ENCODE assay signal across 9 cellular contexts in the genomic region with DNA sequence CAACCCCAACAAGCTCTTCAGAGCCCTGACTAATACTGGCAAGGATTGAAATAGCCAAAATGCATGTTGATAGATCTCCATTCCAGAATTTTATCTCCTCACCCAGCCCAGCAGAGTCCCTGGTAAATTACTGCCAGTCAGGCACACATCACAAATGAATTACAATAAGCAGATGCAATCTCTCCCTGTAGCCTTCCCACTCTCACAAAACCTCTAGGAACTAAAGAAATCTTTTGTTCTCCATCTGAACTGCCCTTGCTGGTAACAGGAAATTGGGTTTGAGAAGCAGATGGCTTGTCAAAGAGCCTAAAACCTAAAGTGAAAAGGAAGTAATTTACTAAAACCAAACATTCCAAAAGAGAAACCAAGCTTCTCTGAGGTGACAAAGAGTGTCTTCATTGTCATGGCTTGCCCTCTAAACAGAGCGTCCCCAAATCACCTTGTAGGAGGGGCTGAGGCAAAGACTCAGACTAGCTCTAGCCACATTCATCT. TPM values are rescaled to one million over a fixed set of nuclear protein-coding genes. Genes with fewer than 3 reads are reported as not detected.
DNase-seq lines count a peak whose midpoint lies in the region; ATAC-seq and TF ChIP-seq lines count a peak whose summit lies in the region.
"Had no signal": no experiment of that assay in that cellular context is flagged by ENCODE, and none has a peak within 500 bp of the region (broad histone marks: within the 10 kb centered on the region; RNA-seq: fewer than 3 reads in every experiment).

No MANE protein-coding gene starts in this region.

- peaks cover 7% of the 10 kb centered on the region for H3K4me1 ChIP-seq in endodermal cell (ENCODE audit: control insufficient read depth, insufficient read depth, low read length)

- H3K9me3 ChIP-seq in endodermal cell (ENCODE audit: control insufficient read depth, low read length), result no peaks in the 10 kb centered on the region
- H3K9me3 ChIP-seq: heart left ventricle had no signal

- WGBS in endodermal cell (ENCODE audit: insufficient coverage in 1 of 2, insufficient read length in 1 of 2), 2 experiments, result 33% methylated on average over 1 of the region's 1 CpG; no CpG with 5 or more reads in 1 of the 2 experiments

- peaks cover 3% of the 10 kb centered on the region for H3K36me3 ChIP-seq in endodermal cell (ENCODE audit: control insufficient read depth, insufficient read depth, low read length)
- H3K36me3 ChIP-seq: heart left ventricle had no signal

- no peak overlapping the region for H3K4me3 Mint-ChIP-seq in endodermal cell

- H3K36me3 Mint-ChIP-seq in endodermal cell (ENCODE audit: low read depth), result peaks cover 4% of the 10 kb centered on the region

- ATAC-seq in GM18870 (IDR thresholded peaks at IDR 0.05; ENCODE audit: unreplicated experiment), result peak; percentile 60
- ATAC-seq in GM19455 (IDR thresholded peaks at IDR 0.05; ENCODE audit: unreplicated experiment), result no peak

- H3K9ac ChIP-seq in endodermal cell (ENCODE audit: extremely low read depth, low read length, poor library complexity, severe bottlenecking), result no peak overlapping the region

- H3K9me3 Mint-ChIP-seq in endodermal cell, result no peaks in the 10 kb centered on the region

- peak overlapping the region; percentile 40 for H3K27ac Mint-ChIP-seq in endodermal cell

- peak overlapping the region; percentile 54 for H3K27ac ChIP-seq in endodermal cell (ENCODE audit: low read depth, low read length)

- H3K4me3 ChIP-seq in AG10803 (ENCODE audit: low read length), result no peak overlapping the region
- no peak overlapping the region for H3K4me3 ChIP-seq in endodermal cell (ENCODE audit: low read length)

- DNase-seq in AG10803 (ENCODE audit: low read depth) (peak; percentile 50), NCI-H69 (lab: John Stamatoyannopoulos, UW) (peak; percentile 66), endodermal cell (no peak), amygdala (lab: John Stamatoyannopoulos, UW) (no peak), SHP77 treated with DMSO at 0.1 percent for 48 hours (lab: John Stamatoyannopoulos, UW) (no peak), GOT3 (lab: John Stamatoyannopoulos, UW) (no peak)
- DNase-seq: heart left ventricle had no signal

- H3K27me3 ChIP-seq in endodermal cell (ENCODE audit: control insufficient read depth, insufficient read depth, low read length, poor library complexity, severe bottlenecking), result no peaks in the 10 kb centered on the region
- H3K27me3 ChIP-seq: heart left ventricle had no signal

- H3K4me1 Mint-ChIP-seq in endodermal cell, result peaks cover 23% of the 10 kb centered on the region

- no peaks in the 10 kb centered on the region for H3K27me3 Mint-ChIP-seq in endodermal cell (ENCODE audit: insufficient read depth)

- TF ChIP-seq CTCF in AG10803 (conservative IDR thresholded peaks at IDR 0.05; ENCODE audit: low read length), result no peak
- TF ChIP-seq CTCF in endodermal cell (conservative IDR thresholded peaks at IDR 0.05), result no peak

RNA-seq across cellular contexts. Expression of gene FAM168A, which starts 59.5 kb away (rescaled TPM):
- total RNA-seq in endodermal cell, result 10 to 100 TPM; 27.4 to 31.6 TPM
- polyA plus RNA-seq in endodermal cell (2013, experiment 1 of 2), result 35.7 TPM
- 35.9 TPM for polyA plus RNA-seq in endodermal cell (2013, experiment 2 of 2)

Comparison
In these comparisons a context has a peak if more than half of its experiments do, and no peak if none do; other contexts are left out.
1. DNase-seq: peak in AG10803 (single experiment) and NCI-H69 (single experiment); none in endodermal cell (single experiment), amygdala (0 of 56), SHP77 treated with DMSO at 0.1 percent for 48 hours (single experiment) and GOT3 (single experiment).